ENCODE assay signal across 20 cellular contexts in the genomic region with DNA sequence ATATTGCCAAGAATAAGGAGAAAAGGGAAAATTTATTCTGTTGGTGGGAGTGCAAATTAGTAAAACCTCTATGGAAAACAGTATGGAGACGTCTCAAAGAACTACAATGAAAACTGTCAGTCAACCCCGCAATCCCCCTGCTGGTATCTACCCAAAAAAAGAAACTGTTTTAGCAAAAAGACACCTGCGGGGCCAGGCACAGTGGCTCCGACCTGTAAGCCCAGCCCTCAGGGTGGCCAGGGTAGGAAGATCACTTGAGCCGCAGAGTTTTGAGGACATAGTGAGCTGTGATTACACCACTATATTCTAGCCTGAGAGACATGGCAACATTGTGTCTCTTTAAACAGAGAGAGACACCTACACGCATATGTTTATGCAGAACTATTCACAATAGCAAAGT. TPM values are rescaled to one million over a fixed set of nuclear protein-coding genes. Genes with fewer than 3 reads are reported as not detected.
DNase-seq lines count a peak whose midpoint lies in the region; ATAC-seq and TF ChIP-seq lines count a peak whose summit lies in the region.
"Had no signal": no experiment of that assay in that cellular context is flagged by ENCODE, and none has a peak within 500 bp of the region (broad histone marks: within the 10 kb centered on the region; RNA-seq: fewer than 3 reads in every experiment).

No MANE protein-coding gene starts in this region.

- H3K9me3 ChIP-seq in neuron (ENCODE audit: low read length), result no peaks in the 10 kb centered on the region
- H3K9me3 ChIP-seq: A549; BE2C; BLaER1 treated with 17β-estradiol and CSF1 and Interleukin-3, amounts not matched to agents 10 nM and 100 nM had no signal

- H4K20me1 ChIP-seq in GM23338 (replicated peaks; ENCODE audit: insufficient read depth), result no peaks in the 10 kb centered on the region
- H4K20me1 ChIP-seq: BLaER1 treated with 17β-estradiol and CSF1 and Interleukin-3, amounts not matched to agents 10 nM and 100 nM had no signal

- H3K4me1 Mint-ChIP-seq in GM23338 (peaks cover 6% of the 10 kb centered on the region), WTC11 (peaks cover 8% of the 10 kb centered on the region)
- H3K4me1 Mint-ChIP-seq: CD14-positive monocyte; CD8-positive, alpha-beta memory T cell had no signal

- CTCF ChIA-PET in WTC11 (lab: Charles Lee), result no interaction called here

- peak; percentile 79 for ATAC-seq in GM23338
- ATAC-seq in WTC11, result peak; percentile 67
- ATAC-seq: A549 had no signal

- no peaks in the 10 kb centered on the region for H3K36me3 Mint-ChIP-seq in GM23338 (ENCODE audit: low read depth)
- no peaks in the 10 kb centered on the region for H3K36me3 Mint-ChIP-seq in WTC11
- H3K36me3 Mint-ChIP-seq: CD14-positive monocyte; CD8-positive, alpha-beta memory T cell had no signal

- no peaks in the 10 kb centered on the region for H3K9me2 ChIP-seq in GM23338 (ENCODE audit: insufficient read depth)

- TF ChIP-seq CTCF in GM23338 (conservative IDR thresholded peaks at IDR 0.05; ENCODE audit: low read depth in 2 of 2) (no peak), WTC11 (IDR thresholded peaks at IDR 0.05) (no peak)

- POLR2A ChIA-PET in WTC11 (lab: Charles Lee), result no interaction called here

- no peaks in the 10 kb centered on the region for H3F3A ChIP-seq in GM23338 (replicated peaks; ENCODE audit: low read depth)

- H3K4me3 ChIP-seq in GM23338 (no peak overlapping the region), neuron (ENCODE audit: low read length) (no peak overlapping the region)
- H3K4me3 ChIP-seq: A549; BLaER1 treated with 17β-estradiol and CSF1 and Interleukin-3, amounts not matched to agents 10 nM and 100 nM had no signal

- H3K27ac Mint-ChIP-seq in GM23338 (no peak overlapping the region), WTC11 (no peak overlapping the region)
- H3K27ac Mint-ChIP-seq: CD14-positive monocyte; CD4-positive, alpha-beta T cell; CD8-positive, alpha-beta memory T cell had no signal

- H3K9me3 Mint-ChIP-seq in GM23338, result no peaks in the 10 kb centered on the region
- no peaks in the 10 kb centered on the region for H3K9me3 Mint-ChIP-seq in WTC11
- H3K9me3 Mint-ChIP-seq: CD4-positive, alpha-beta T cell; CD8-positive, alpha-beta memory T cell had no signal

- H3K4me3 Mint-ChIP-seq in GM23338 (no peak overlapping the region), WTC11 (no peak overlapping the region)
- H3K4me3 Mint-ChIP-seq: CD14-positive monocyte; CD4-positive, alpha-beta T cell; CD8-positive, alpha-beta memory T cell had no signal

- peak; percentile 34 for DNase-seq in GM23338 (ENCODE audit: low spot score)
- no peak for DNase-seq in WTC11 (ENCODE audit: low spot score)
- no peak for DNase-seq in NCI-H187 (lab: John Stamatoyannopoulos, UW)
- no peak for DNase-seq in NCI-H1048 (lab: John Stamatoyannopoulos, UW)
- no peak for DNase-seq in GOT3 (lab: John Stamatoyannopoulos, UW)
- DNase-seq: 8988T; ACHN; AML-193; BE2C; Calu3; CD4-positive, alpha-beta T cell; CD8-positive, alpha-beta memory T cell; DMS53; DMS79 treated with DMSO at 0.1 percent for 48 hours; HCEC 1CT had no signal

- no peak overlapping the region for H3K27ac ChIP-seq in GM23338 (ENCODE audit: low read depth)
- H3K27ac ChIP-seq: A549; BLaER1 treated with 17β-estradiol and CSF1 and Interleukin-3, amounts not matched to agents 10 nM and 100 nM had no signal

- no peak overlapping the region for H3K4me2 ChIP-seq in GM23338
- H3K4me2 ChIP-seq: A549; BLaER1 treated with 17β-estradiol and CSF1 and Interleukin-3, amounts not matched to agents 10 nM and 100 nM had no signal

- H3K36me3 ChIP-seq in GM23338 (ENCODE audit: insufficient read depth) (no peaks in the 10 kb centered on the region), neuron (ENCODE audit: insufficient read depth, low read length) (no peaks in the 10 kb centered on the region)
- H3K36me3 ChIP-seq: BE2C; BLaER1 treated with 17β-estradiol and CSF1 and Interleukin-3, amounts not matched to agents 10 nM and 100 nM had no signal

- H2AFZ ChIP-seq in GM23338 (no peak overlapping the region), neuron (ENCODE audit: low read depth, low read length) (peak overlapping the region; percentile 16)

- H3K27me3 Mint-ChIP-seq in GM23338 (ENCODE audit: insufficient read depth, low read depth, poor library complexity) (no peaks in the 10 kb centered on the region), WTC11 (ENCODE audit: low read depth) (no peaks in the 10 kb centered on the region)
- H3K27me3 Mint-ChIP-seq: CD4-positive, alpha-beta T cell had no signal

- H3K4me1 ChIP-seq in GM23338 (ENCODE audit: insufficient read depth), result no peaks in the 10 kb centered on the region
- H3K4me1 ChIP-seq in neuron (ENCODE audit: insufficient read depth, low read length), result no peaks in the 10 kb centered on the region
- H3K4me1 ChIP-seq: A549; BE2C; BLaER1 treated with 17β-estradiol and CSF1 and Interleukin-3, amounts not matched to agents 10 nM and 100 nM had no signal

- H3K27me3 ChIP-seq in GM23338 (ENCODE audit: insufficient read depth), result no peaks in the 10 kb centered on the region
- H3K27me3 ChIP-seq in neuron (ENCODE audit: insufficient read depth, low read length), result no peaks in the 10 kb centered on the region
- H3K27me3 ChIP-seq: BE2C; BLaER1 treated with 17β-estradiol and CSF1 and Interleukin-3, amounts not matched to agents 10 nM and 100 nM had no signal

- H3K79me2 ChIP-seq in GM23338 (replicated peaks; ENCODE audit: insufficient read depth), result no peaks in the 10 kb centered on the region

TF ChIP-seq in GM23338, 12 proteins besides CTCF, POLR2A, EP300 and RAD21:
- TF ChIP-seq NANOG (IDR thresholded peaks at IDR 0.05; ENCODE audit: borderline replicate concordance), result no peak
- TF ChIP-seq CREB1 (CRISPR knock-in tag; IDR thresholded peaks at IDR 0.05; ENCODE audit: low read depth), result no peak

TF ChIP-seq in WTC11, 78 proteins besides CTCF, POLR2A, EP300 and RAD21:
- TF ChIP-seq ELF4 (CRISPR knock-in tag; IDR thresholded peaks at IDR 0.05; ENCODE audit: low read depth) (no peak), RORB (CRISPR knock-in tag; IDR thresholded peaks at IDR 0.05) (no peak)

RNA-seq across cellular contexts. Expression of a gene that starts 37.5 kb away (rescaled TPM):
- 0.85 and 1.1 TPM in 2 replicates for total RNA-seq in GM23338 (2014; rRNA removed; shearing (Covaris generic))
- polyA plus RNA-seq in GM23338 (2016; fragmentation: Nextera tagmentation; extraction: Ambion mirVana), result 0.10 and 0.29 TPM in 2 replicates
- 1.1 to 1.9 TPM (median 1.6 TPM) in 3 replicates for total RNA-seq in WTC11 (2021)
- total RNA-seq: Calu3; CD4-positive, alpha-beta T cell; CD8-positive, alpha-beta memory T cell; H4 had no signal
- polyA plus RNA-seq: A549; CD14-positive monocyte; CD8-positive, alpha-beta memory T cell had no signal
